Comparison of ENCODE assay signal across 15 cellular contexts in genomic region chr16:88764080-88764479, GRCh38. TPM values are rescaled to one million over a fixed set of nuclear protein-coding genes. Genes with fewer than 3 reads are reported as not detected.
DNase-seq lines count a peak whose midpoint lies in the region; ATAC-seq and TF ChIP-seq lines count a peak whose summit lies in the region.
"Had no signal": no experiment of that assay in that cellular context is flagged by ENCODE, and none has a peak within 500 bp of the region (broad histone marks: within the 10 kb centered on the region; RNA-seq: fewer than 3 reads in every experiment).

No MANE protein-coding gene starts in this region.

- H3K4me3 ChIP-seq in BLaER1 treated with 17β-estradiol and CSF1 and Interleukin-3, amounts not matched to agents 10 nM and 100 nM: no peak overlapping the region
- H3K4me3 ChIP-seq in neural progenitor cell: no peak overlapping the region
- H3K4me3 ChIP-seq: left ventricle myocardium inferior had no signal

- peaks cover 70 to 97% (median 92%) of the 10 kb centered on the region in 10 experiments for H3K4me1 ChIP-seq in BLaER1 treated with 17β-estradiol and CSF1 and Interleukin-3, amounts not matched to agents 10 nM and 100 nM
- peaks cover 39% of the 10 kb centered on the region for H3K4me1 ChIP-seq in neural progenitor cell

- peak overlapping the region; percentile 78 for H3K27ac Mint-ChIP-seq in T-helper 17 cell
- H3K27ac Mint-ChIP-seq in neural progenitor cell: no peak overlapping the region
- H3K27ac Mint-ChIP-seq in activated CD8-positive, alpha-beta memory T cell treated with anti-CD3 and anti-CD28 coated beads, Interleukin-2, amount 10 ng/mL, durations not matched to agents 7 days and 5 days: no peak overlapping the region
- H3K27ac Mint-ChIP-seq: stimulated activated naive B cell treated with anti-CD40 and anti-IgM and Interleukin-4, amounts not matched to agents 10 μg/mL and 1 μg/mL and 100 μg/mL, for 72 hours had no signal

- peaks cover 98 to 100% (median 99%) of the 10 kb centered on the region in 11 experiments for H4K20me1 ChIP-seq in BLaER1 treated with 17β-estradiol and CSF1 and Interleukin-3, amounts not matched to agents 10 nM and 100 nM
- no peaks in the 10 kb centered on the region for H4K20me1 ChIP-seq in neural progenitor cell (ENCODE audit: low read depth)

- H3K4me3 Mint-ChIP-seq in T-helper 17 cell (no peak overlapping the region), neural progenitor cell (no peak overlapping the region)
- H3K4me3 Mint-ChIP-seq in activated CD8-positive, alpha-beta memory T cell treated with anti-CD3 and anti-CD28 coated beads, Interleukin-2, amount 10 ng/mL, durations not matched to agents 7 days and 5 days: no peak overlapping the region
- H3K4me3 Mint-ChIP-seq: IgD-negative memory B cell; stimulated activated naive B cell treated with anti-CD40 and anti-IgM and Interleukin-4, amounts not matched to agents 10 μg/mL and 1 μg/mL and 100 μg/mL, for 72 hours had no signal

- H3K36me3 Mint-ChIP-seq in T-helper 17 cell (ENCODE audit: low read depth) (no peaks in the 10 kb centered on the region), neural progenitor cell (no peaks in the 10 kb centered on the region)
- H3K36me3 Mint-ChIP-seq in activated CD8-positive, alpha-beta memory T cell treated with anti-CD3 and anti-CD28 coated beads, Interleukin-2, amount 10 ng/mL, durations not matched to agents 7 days and 5 days: no peaks in the 10 kb centered on the region
- H3K36me3 Mint-ChIP-seq: IgD-negative memory B cell had no signal

- no peak overlapping the region for H2AFZ ChIP-seq in neural progenitor cell (replicated peaks)

- H3K9ac ChIP-seq in BLaER1 treated with 17β-estradiol and CSF1 and Interleukin-3, amounts not matched to agents 10 nM and 100 nM: no peak overlapping the region
- H3K9ac ChIP-seq in neural progenitor cell: no peak overlapping the region

- peaks cover 6 to 59% (median 30%) of the 10 kb centered on the region in 11 experiments; a peak in 20 of 22 replicates for H3K36me3 ChIP-seq in BLaER1 treated with 17β-estradiol and CSF1 and Interleukin-3, amounts not matched to agents 10 nM and 100 nM
- no peaks in the 10 kb centered on the region for H3K36me3 ChIP-seq in neural progenitor cell
- H3K36me3 ChIP-seq: left ventricle myocardium inferior had no signal

- peaks cover 27% of the 10 kb centered on the region for H3K4me1 Mint-ChIP-seq in T-helper 17 cell
- peaks cover 25% of the 10 kb centered on the region for H3K4me1 Mint-ChIP-seq in neural progenitor cell
- H3K4me1 Mint-ChIP-seq in activated CD8-positive, alpha-beta memory T cell treated with anti-CD3 and anti-CD28 coated beads, Interleukin-2, amount 10 ng/mL, durations not matched to agents 7 days and 5 days: peaks cover 39% of the 10 kb centered on the region

- H3F3A ChIP-seq in neural progenitor cell (ENCODE audit: low read depth): peaks cover 29% of the 10 kb centered on the region

- H3K4me2 ChIP-seq in BLaER1 treated with 17β-estradiol and CSF1 and Interleukin-3, amounts not matched to agents 10 nM and 100 nM: peak overlapping the region in 6 of 11 experiments; percentile 7 to 45 (median 34); a peak in 8 of 22 replicates
- H3K4me2 ChIP-seq in neural progenitor cell: peak overlapping the region; percentile 60

- H3K9me3 Mint-ChIP-seq in neural progenitor cell: no peaks in the 10 kb centered on the region
- H3K9me3 Mint-ChIP-seq in activated CD8-positive, alpha-beta memory T cell treated with anti-CD3 and anti-CD28 coated beads, Interleukin-2, amount 10 ng/mL, durations not matched to agents 7 days and 5 days (ENCODE audit: low read depth): no peaks in the 10 kb centered on the region
- H3K9me3 Mint-ChIP-seq: IgD-negative memory B cell; stimulated activated naive B cell treated with anti-CD40 and anti-IgM and Interleukin-4, amounts not matched to agents 10 μg/mL and 1 μg/mL and 100 μg/mL, for 72 hours had no signal

- H3K27me3 Mint-ChIP-seq in T-helper 17 cell (no peaks in the 10 kb centered on the region), neural progenitor cell (ENCODE audit: insufficient read depth, low read depth) (peaks cover 2% of the 10 kb centered on the region)
- no peaks in the 10 kb centered on the region for H3K27me3 Mint-ChIP-seq in activated CD8-positive, alpha-beta memory T cell treated with anti-CD3 and anti-CD28 coated beads, Interleukin-2, amount 10 ng/mL, durations not matched to agents 7 days and 5 days
- H3K27me3 Mint-ChIP-seq: IgD-negative memory B cell; stimulated activated naive B cell treated with anti-CD40 and anti-IgM and Interleukin-4, amounts not matched to agents 10 μg/mL and 1 μg/mL and 100 μg/mL, for 72 hours had no signal

- TF ChIP-seq CTCF in neural progenitor cell (IDR thresholded peaks at IDR 0.05): no peak

- no peaks in the 10 kb centered on the region; a peak in 1 of 22 replicates for H3K9me3 ChIP-seq in BLaER1 treated with 17β-estradiol and CSF1 and Interleukin-3, amounts not matched to agents 10 nM and 100 nM (replicated peaks in 1 of 11)
- H3K9me3 ChIP-seq in T-helper 17 cell (ENCODE audit: control insufficient read depth, low read length, poor library complexity, severe bottlenecking): no peaks in the 10 kb centered on the region
- no peaks in the 10 kb centered on the region for H3K9me3 ChIP-seq in neural progenitor cell (ENCODE audit: low read depth)

- DNase-seq in T-helper 17 cell: no peak
- DNase-seq in neural progenitor cell (ENCODE audit: low spot score): no peak
- DNase-seq in activated CD8-positive, alpha-beta memory T cell treated with anti-CD3 and anti-CD28 coated beads, Interleukin-2, amount 10 ng/mL, durations not matched to agents 7 days and 5 days: no peak
- no peak for DNase-seq in cerebellum (ENCODE audit: low spot score)
- DNase-seq: activated CD4-positive, CD25-positive, alpha-beta regulatory T cell treated with anti-CD3 and anti-CD28 coated beads, Interleukin-2, amount 50 U/mL, for 72 hours; activated effector memory CD4-positive, alpha-beta T cell treated with Interleukin-2 at 50 U/mL for 16 hours; foreskin melanocyte; left ventricle myocardium inferior; NCI-H2029 treated with DMSO at 0.1 percent for 48 hours; NCI-H510A treated with DMSO at 0.1 percent for 48 hours; SIG-M5; stimulated activated naive B cell treated with anti-CD40 and anti-IgM and Interleukin-4, amounts not matched to agents 10 μg/mL and 1 μg/mL and 100 μg/mL, for 72 hours had no signal

- CTCF ChIA-PET in activated CD8-positive, alpha-beta memory T cell treated with anti-CD3 and anti-CD28 coated beads, Interleukin-2, amount 10 ng/mL, durations not matched to agents 7 days and 5 days (lab: Charles Lee): no interaction called here

- no peak for ATAC-seq in T-helper 17 cell
- ATAC-seq in GM19324 (IDR thresholded peaks at IDR 0.05; ENCODE audit: low FRiP score, unreplicated experiment): no peak
- no peak for ATAC-seq in activated CD8-positive, alpha-beta memory T cell treated with anti-CD3 and anti-CD28 coated beads, Interleukin-2, amount 10 ng/mL, durations not matched to agents 7 days and 5 days
- ATAC-seq: stimulated activated naive B cell treated with anti-CD40 and anti-IgM and Interleukin-4, amounts not matched to agents 10 μg/mL and 1 μg/mL and 100 μg/mL, for 72 hours had no signal

- H3K79me2 ChIP-seq in neural progenitor cell (ENCODE audit: low read depth): no peaks in the 10 kb centered on the region

- H3K27me3 ChIP-seq in BLaER1 treated with 17β-estradiol and CSF1 and Interleukin-3, amounts not matched to agents 10 nM and 100 nM: no peaks in the 10 kb centered on the region
- H3K27me3 ChIP-seq in neural progenitor cell: no peaks in the 10 kb centered on the region

- H3K27ac ChIP-seq in BLaER1 treated with 17β-estradiol and CSF1 and Interleukin-3, amounts not matched to agents 10 nM and 100 nM: no peak overlapping the region
- no peak overlapping the region for H3K27ac ChIP-seq in neural progenitor cell
- H3K27ac ChIP-seq: left ventricle myocardium inferior had no signal

RNA-seq across cellular contexts. Expression of gene PIEZO1, which starts 20.9 kb away (rescaled TPM):
- total RNA-seq in T-helper 17 cell (100 to 1,000 TPM; 272 to 318 TPM), neural progenitor cell (ENCODE audit: low replicate concordance) (5.5 and 26.9 TPM in 2 replicates), cerebellum (9.9 TPM)
- 100 to 1,000 TPM; 269 to 347 TPM for total RNA-seq in activated CD8-positive, alpha-beta memory T cell treated with anti-CD3 and anti-CD28 coated beads, Interleukin-2, amount 10 ng/mL, durations not matched to agents 7 days and 5 days

RNA-seq across cellular contexts. Expression of gene CDT1, which starts 39.5 kb away (rescaled TPM):
- total RNA-seq in T-helper 17 cell (1 to 10 TPM in 1 of 2 donors, under 1 TPM in 1; 0.42 to 1.3 TPM), neural progenitor cell (ENCODE audit: low replicate concordance) (7.8 and 57.9 TPM in 2 replicates), cerebellum (7.9 TPM)
- 100 to 1,000 TPM; 124 to 191 TPM for total RNA-seq in activated CD8-positive, alpha-beta memory T cell treated with anti-CD3 and anti-CD28 coated beads, Interleukin-2, amount 10 ng/mL, durations not matched to agents 7 days and 5 days

RNA-seq across cellular contexts. Expression of gene APRT, which starts 47.6 kb away (rescaled TPM):
- total RNA-seq in T-helper 17 cell (100 to 1,000 TPM; 130 to 158 TPM), neural progenitor cell (ENCODE audit: low replicate concordance) (53.4 and 150 TPM in 2 replicates), cerebellum (10.9 TPM)
- total RNA-seq in activated CD8-positive, alpha-beta memory T cell treated with anti-CD3 and anti-CD28 coated beads, Interleukin-2, amount 10 ng/mL, durations not matched to agents 7 days and 5 days: 100 to 1,000 TPM; 127 to 148 TPM

RNA-seq across cellular contexts. Expression of gene CTU2, which starts 57.8 kb away (rescaled TPM):
- 10 to 100 TPM; 22.4 to 33.6 TPM for total RNA-seq in T-helper 17 cell
- total RNA-seq in neural progenitor cell (ENCODE audit: low replicate concordance): 4.7 and 11.0 TPM in 2 replicates
- 10 to 100 TPM; 31.1 to 40.0 TPM for total RNA-seq in activated CD8-positive, alpha-beta memory T cell treated with anti-CD3 and anti-CD28 coated beads, Interleukin-2, amount 10 ng/mL, durations not matched to agents 7 days and 5 days
- 8.8 TPM for total RNA-seq in cerebellum

RNA-seq across cellular contexts. Expression of gene RNF166, which starts 57.9 kb away (rescaled TPM):
- total RNA-seq in T-helper 17 cell: 100 to 1,000 TPM; 235 to 398 TPM
- 11.1 and 30.1 TPM in 2 replicates for total RNA-seq in neural progenitor cell (ENCODE audit: low replicate concordance)
- 100 to 1,000 TPM; 124 to 174 TPM for total RNA-seq in activated CD8-positive, alpha-beta memory T cell treated with anti-CD3 and anti-CD28 coated beads, Interleukin-2, amount 10 ng/mL, durations not matched to agents 7 days and 5 days
- 9.3 TPM for total RNA-seq in cerebellum
